Comparison of ENCODE assay signal across 9 cellular contexts in genomic region chr6:143276436-143276835, GRCh38.
DNase-seq lines count a peak whose midpoint lies in the region; ATAC-seq and TF ChIP-seq lines count a peak whose summit lies in the region.
"Had no signal": no experiment of that assay in that cellular context is flagged by ENCODE, and none has a peak within 500 bp of the region (broad histone marks: within the 10 kb centered on the region; RNA-seq: fewer than 3 reads in every experiment).

No MANE protein-coding gene starts in this region.

- intact Hi-C loops in activated T-helper 1 cell treated with anti-CD3 and anti-CD28 coated beads, Interleukin-12 subunit alpha, Interleukin-12 subunit beta, Interleukin-2, Interleukin-4 antibody, amounts not matched to agents 30 ng/mL and 10 ng/mL and 1 ng/mL, durations not matched to agents 14 hours and 24 hours and 36 hours (cut with micrococcal nuclease): no loop called here
- intact Hi-C loops in posterior cingulate gyrus (cut with DNase I): no loop called here

- H3K4me3 ChIP-seq in NB4 (ENCODE audit: low read depth, low read length): no peak overlapping the region
- H3K4me3 ChIP-seq: BLaER1 had no signal

- peaks cover 17% of the 10 kb centered on the region for H3K4me1 Mint-ChIP-seq in activated T-helper 1 cell treated with anti-CD3 and anti-CD28 coated beads, Interleukin-12 subunit alpha, Interleukin-12 subunit beta, Interleukin-2, Interleukin-4 antibody, amounts not matched to agents 30 ng/mL and 10 ng/mL and 1 ng/mL, durations not matched to agents 14 hours and 24 hours and 36 hours (ENCODE audit: low read depth)

- no peak overlapping the region for H3K4me3 Mint-ChIP-seq in activated T-helper 1 cell treated with anti-CD3 and anti-CD28 coated beads, Interleukin-12 subunit alpha, Interleukin-12 subunit beta, Interleukin-2, Interleukin-4 antibody, amounts not matched to agents 30 ng/mL and 10 ng/mL and 1 ng/mL, durations not matched to agents 14 hours and 24 hours and 36 hours

- no peak overlapping the region for H3K27ac Mint-ChIP-seq in activated T-helper 1 cell treated with anti-CD3 and anti-CD28 coated beads, Interleukin-12 subunit alpha, Interleukin-12 subunit beta, Interleukin-2, Interleukin-4 antibody, amounts not matched to agents 30 ng/mL and 10 ng/mL and 1 ng/mL, durations not matched to agents 14 hours and 24 hours and 36 hours

- DNase-seq in CD1c-positive myeloid dendritic cell (ENCODE audit: extremely low spot score) (peak; percentile 32), GM19240 (ENCODE audit: insufficient read length, low spot score) (peak; percentile 23), NB4 (ENCODE audit: low read depth) (peak; percentile 30), NCI-H2227 treated with DMSO at 0.1 percent for 48 hours (lab: John Stamatoyannopoulos, UW) (no peak), T-helper 9 cell (no peak), posterior cingulate gyrus (no peak)
- no peak for DNase-seq in activated T-helper 1 cell treated with anti-CD3 and anti-CD28 coated beads, Interleukin-12 subunit alpha, Interleukin-12 subunit beta, Interleukin-2, Interleukin-4 antibody, amounts not matched to agents 30 ng/mL and 10 ng/mL and 1 ng/mL, durations not matched to agents 14 hours and 24 hours and 36 hours (ENCODE audit: low spot score)

- no peak for TF ChIP-seq POLR2A in NB4 (IDR thresholded peaks at IDR 0.05; ENCODE audit: extremely low read depth, insufficient read length)

- TF ChIP-seq CTCF in NB4 (IDR thresholded peaks at IDR 0.05; ENCODE audit: low read depth, low read length): no peak

- peaks cover 10% of the 10 kb centered on the region for H3K9me3 Mint-ChIP-seq in activated T-helper 1 cell treated with anti-CD3 and anti-CD28 coated beads, Interleukin-12 subunit alpha, Interleukin-12 subunit beta, Interleukin-2, Interleukin-4 antibody, amounts not matched to agents 30 ng/mL and 10 ng/mL and 1 ng/mL, durations not matched to agents 14 hours and 24 hours and 36 hours

- peaks cover 2% of the 10 kb centered on the region for H3K36me3 Mint-ChIP-seq in activated T-helper 1 cell treated with anti-CD3 and anti-CD28 coated beads, Interleukin-12 subunit alpha, Interleukin-12 subunit beta, Interleukin-2, Interleukin-4 antibody, amounts not matched to agents 30 ng/mL and 10 ng/mL and 1 ng/mL, durations not matched to agents 14 hours and 24 hours and 36 hours (ENCODE audit: low read depth)

- ATAC-seq in HG02938 (IDR thresholded peaks at IDR 0.05; ENCODE audit: unreplicated experiment): peak; percentile 98

- no peaks in the 10 kb centered on the region for H3K27me3 Mint-ChIP-seq in activated T-helper 1 cell treated with anti-CD3 and anti-CD28 coated beads, Interleukin-12 subunit alpha, Interleukin-12 subunit beta, Interleukin-2, Interleukin-4 antibody, amounts not matched to agents 30 ng/mL and 10 ng/mL and 1 ng/mL, durations not matched to agents 14 hours and 24 hours and 36 hours (ENCODE audit: insufficient read depth)

Comparison
In these comparisons a context has a peak if more than half of its experiments do, and no peak if none do; other contexts are left out.
1. DNase-seq: peak in CD1c-positive myeloid dendritic cell (single experiment), GM19240 (single experiment) and NB4 (single experiment); none in NCI-H2227 treated with DMSO at 0.1 percent for 48 hours (single experiment), activated T-helper 1 cell treated with anti-CD3 and anti-CD28 coated beads, Interleukin-12 subunit alpha, Interleukin-12 subunit beta, Interleukin-2, Interleukin-4 antibody, amounts not matched to agents 30 ng/mL and 10 ng/mL and 1 ng/mL, durations not matched to agents 14 hours and 24 hours and 36 hours (single experiment), T-helper 9 cell (single experiment) and posterior cingulate gyrus (0 of 10).